Comparison of ENCODE assay signal across 8 cellular contexts in the genomic region with DNA sequence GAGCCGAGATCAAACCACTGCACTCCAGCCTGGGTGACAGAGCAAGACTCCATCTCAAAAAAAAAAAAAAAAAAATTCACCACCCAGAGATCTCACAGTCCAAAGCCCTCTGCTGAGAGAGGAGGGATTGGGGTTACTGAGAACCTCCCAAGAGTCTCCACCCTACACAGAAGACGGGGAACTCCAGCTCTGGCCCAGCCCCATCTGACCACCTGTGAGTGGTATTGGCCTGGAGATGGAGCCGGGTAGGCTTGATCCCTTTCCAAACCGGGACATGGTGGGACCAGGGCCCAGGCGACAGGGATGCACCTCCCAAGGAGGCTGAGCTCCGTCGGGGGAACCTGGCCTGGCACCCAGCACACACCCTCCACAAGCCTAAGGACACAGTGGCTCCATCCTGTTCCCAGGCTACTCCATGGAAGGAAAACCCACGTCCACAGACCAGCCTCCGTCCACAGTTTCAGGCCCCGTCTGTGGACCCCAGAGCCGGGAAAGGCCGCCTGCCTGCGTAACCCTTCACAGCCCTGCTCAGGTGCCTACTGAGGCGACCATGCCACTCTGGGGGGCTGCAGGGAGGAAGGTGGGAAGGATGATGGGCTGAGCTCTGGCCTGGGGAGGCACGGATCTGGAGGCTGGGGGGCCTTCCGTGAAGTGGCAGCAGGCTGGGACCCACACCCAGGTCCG. TPM values are rescaled to one million over a fixed set of nuclear protein-coding genes. Genes with fewer than 3 reads are reported as not detected.
DNase-seq lines count a peak whose midpoint lies in the region; ATAC-seq and TF ChIP-seq lines count a peak whose summit lies in the region.

No MANE protein-coding gene starts in this region.

- H3K4me3 Mint-ChIP-seq in activated CD8-positive, alpha-beta memory T cell treated with anti-CD3 and anti-CD28 coated beads, Interleukin-2, amount 10 ng/mL, durations not matched to agents 7 days and 5 days = peak overlapping the region; percentile 94
- H3K4me3 Mint-ChIP-seq in activated naive CD8-positive, alpha-beta T cell treated with anti-CD3 and anti-CD28 coated beads for 36 hours = peak overlapping the region; percentile 95

- intact Hi-C loops in left lung (cut with DNase I) = no loop called here

- H3K27me3 ChIP-seq in left lung (no peaks in the 10 kb centered on the region), thymus (ENCODE audit: control insufficient read depth, insufficient read depth) (no peaks in the 10 kb centered on the region)

- H3K4me1 ChIP-seq in left lung (peaks cover 49 to 74% of the 10 kb centered on the region in 2 donors), thymus (ENCODE audit: control insufficient read depth, insufficient read depth, low read length) (peaks cover 9% of the 10 kb centered on the region)

- H3K9me3 Mint-ChIP-seq in activated CD8-positive, alpha-beta memory T cell treated with anti-CD3 and anti-CD28 coated beads, Interleukin-2, amount 10 ng/mL, durations not matched to agents 7 days and 5 days (ENCODE audit: low read depth) = no peaks in the 10 kb centered on the region
- H3K9me3 Mint-ChIP-seq in activated naive CD8-positive, alpha-beta T cell treated with anti-CD3 and anti-CD28 coated beads for 36 hours = no peaks in the 10 kb centered on the region

- no peak overlapping the region for H3K27ac ChIP-seq in left lung
- H3K27ac ChIP-seq in thymus (ENCODE audit: low read depth) = no peak overlapping the region

- peak overlapping the region; percentile 54 for H3K27ac Mint-ChIP-seq in activated CD8-positive, alpha-beta memory T cell treated with anti-CD3 and anti-CD28 coated beads, Interleukin-2, amount 10 ng/mL, durations not matched to agents 7 days and 5 days
- peak overlapping the region; percentile 42 for H3K27ac Mint-ChIP-seq in activated naive CD8-positive, alpha-beta T cell treated with anti-CD3 and anti-CD28 coated beads for 36 hours

- DNase-seq in activated CD8-positive, alpha-beta memory T cell treated with anti-CD3 and anti-CD28 coated beads, Interleukin-2, amount 10 ng/mL, durations not matched to agents 7 days and 5 days = no peak
- no peak for DNase-seq in activated CD8-positive, alpha-beta memory T cell treated with anti-CD3 and anti-CD28 coated beads for 24 hours
- DNase-seq in activated naive CD8-positive, alpha-beta T cell treated with anti-CD3 and anti-CD28 coated beads for 36 hours = no peak
- DNase-seq in left lung = peak in 1 of 2 donors; percentile 67
- DNase-seq in GM10248 (ENCODE audit: extremely low spot score) = no peak

- H3K9me3 ChIP-seq in left lung (no peaks in the 10 kb centered on the region), thymus (ENCODE audit: control insufficient read depth) (no peaks in the 10 kb centered on the region)

- 86% methylated on average over 17 of the region's 17 CpGs for WGBS in thymus

- H3K4me1 Mint-ChIP-seq in activated CD8-positive, alpha-beta memory T cell treated with anti-CD3 and anti-CD28 coated beads, Interleukin-2, amount 10 ng/mL, durations not matched to agents 7 days and 5 days = peaks cover 48% of the 10 kb centered on the region
- H3K4me1 Mint-ChIP-seq in activated naive CD8-positive, alpha-beta T cell treated with anti-CD3 and anti-CD28 coated beads for 36 hours = peaks cover 32% of the 10 kb centered on the region

- H3K36me3 Mint-ChIP-seq in activated CD8-positive, alpha-beta memory T cell treated with anti-CD3 and anti-CD28 coated beads, Interleukin-2, amount 10 ng/mL, durations not matched to agents 7 days and 5 days = peaks cover 8% of the 10 kb centered on the region
- H3K36me3 Mint-ChIP-seq in activated naive CD8-positive, alpha-beta T cell treated with anti-CD3 and anti-CD28 coated beads for 36 hours = peaks cover 11% of the 10 kb centered on the region

- POLR2A ChIA-PET in GM10248 (lab: Yijun Ruan, JAX) = interaction anchor here (0.6 to 1.0 kb wide), 3 partner anchors 9 to 125 kb away, joined by 3 to 4 read pairs (median 4); no protein-coding TSS in a partner anchor

- peak overlapping the region; percentile 71 to 91 for H3K4me3 ChIP-seq in left lung
- peak overlapping the region; percentile 87 for H3K4me3 ChIP-seq in thymus (ENCODE audit: low read length)

- CTCF ChIA-PET in activated CD8-positive, alpha-beta memory T cell treated with anti-CD3 and anti-CD28 coated beads, Interleukin-2, amount 10 ng/mL, durations not matched to agents 7 days and 5 days (lab: Charles Lee) = interaction anchor here (0.7 to 1.7 kb wide), 8 partner anchors 8 to 225 kb away, joined by 3 to 5 read pairs (median 4); a partner anchor contains a TSS
- CTCF ChIA-PET in GM10248 (lab: Yijun Ruan, JAX) = interaction anchor here (0.9 to 2.4 kb wide), 3 partner anchors 13 to 225 kb away, joined by 4 to 7 read pairs (median 5); no protein-coding TSS in a partner anchor

- ATAC-seq in activated CD8-positive, alpha-beta memory T cell treated with anti-CD3 and anti-CD28 coated beads, Interleukin-2, amount 10 ng/mL, durations not matched to agents 7 days and 5 days = no peak
- ATAC-seq in left lung (no peak), HG02571 (IDR thresholded peaks at IDR 0.05; ENCODE audit: unreplicated experiment) (no peak), GM18909 (IDR thresholded peaks at IDR 0.05; ENCODE audit: poor library complexity, unreplicated experiment) (no peak)

- H3K27me3 Mint-ChIP-seq in activated CD8-positive, alpha-beta memory T cell treated with anti-CD3 and anti-CD28 coated beads, Interleukin-2, amount 10 ng/mL, durations not matched to agents 7 days and 5 days = no peaks in the 10 kb centered on the region
- H3K27me3 Mint-ChIP-seq in activated naive CD8-positive, alpha-beta T cell treated with anti-CD3 and anti-CD28 coated beads for 36 hours = peaks cover 6% of the 10 kb centered on the region

- TF ChIP-seq CTCF in left lung (IDR thresholded peaks at IDR 0.05) (no peak), GM10248 (IDR thresholded peaks at IDR 0.05; ENCODE audit: control extremely low read depth, extremely low read depth, low read depth, missing control alignments) (no peak)

- H3K36me3 ChIP-seq in left lung (peaks cover 0 to 26% of the 10 kb centered on the region in 2 donors), thymus (ENCODE audit: control insufficient read depth, insufficient read depth) (peaks cover 30% of the 10 kb centered on the region)

RNA-seq across cellular contexts. Expression of a gene that starts 1.8 kb away (rescaled TPM):
- total RNA-seq in activated CD8-positive, alpha-beta memory T cell treated with anti-CD3 and anti-CD28 coated beads, Interleukin-2, amount 10 ng/mL, durations not matched to agents 7 days and 5 days = 100 to 1,000 TPM; 172 to 212 TPM
- 100 to 1,000 TPM; 136 to 138 TPM for total RNA-seq in activated naive CD8-positive, alpha-beta T cell treated with anti-CD3 and anti-CD28 coated beads for 36 hours
- 100 to 1,000 TPM; 135 to 154 TPM for total RNA-seq in left lung
- 359 TPM for polyA plus RNA-seq in thymus

RNA-seq across cellular contexts. Expression of a gene that starts 2.2 kb away (rescaled TPM):
- not detected for total RNA-seq in activated CD8-positive, alpha-beta memory T cell treated with anti-CD3 and anti-CD28 coated beads, Interleukin-2, amount 10 ng/mL, durations not matched to agents 7 days and 5 days
- not detected for total RNA-seq in activated naive CD8-positive, alpha-beta T cell treated with anti-CD3 and anti-CD28 coated beads for 36 hours
- total RNA-seq in left lung = not detected
- polyA plus RNA-seq in thymus = not detected

RNA-seq across cellular contexts. Expression of a gene that starts 7.3 kb away (rescaled TPM):
- total RNA-seq in activated CD8-positive, alpha-beta memory T cell treated with anti-CD3 and anti-CD28 coated beads, Interleukin-2, amount 10 ng/mL, durations not matched to agents 7 days and 5 days = 100 to 1,000 TPM; 295 to 296 TPM
- 10 to 100 TPM; 76.0 to 80.5 TPM for total RNA-seq in activated naive CD8-positive, alpha-beta T cell treated with anti-CD3 and anti-CD28 coated beads for 36 hours
- 100 to 1,000 TPM; 250 to 259 TPM for total RNA-seq in left lung
- polyA plus RNA-seq in thymus = 127 TPM

RNA-seq across cellular contexts. Expression of a gene that starts 18.9 kb away (rescaled TPM):
- not detected for total RNA-seq in activated CD8-positive, alpha-beta memory T cell treated with anti-CD3 and anti-CD28 coated beads, Interleukin-2, amount 10 ng/mL, durations not matched to agents 7 days and 5 days
- total RNA-seq in activated naive CD8-positive, alpha-beta T cell treated with anti-CD3 and anti-CD28 coated beads for 36 hours = not detected
- total RNA-seq in left lung = 1 to 10 TPM in 1 of 2 donors, not detected in 1; 2.7 TPM
- 0.09 TPM for polyA plus RNA-seq in thymus

RNA-seq across cellular contexts. Expression of a gene that starts 20.8 kb away (rescaled TPM):
- total RNA-seq in activated CD8-positive, alpha-beta memory T cell treated with anti-CD3 and anti-CD28 coated beads, Interleukin-2, amount 10 ng/mL, durations not matched to agents 7 days and 5 days = 10 to 100 TPM; 62.7 to 72.9 TPM
- total RNA-seq in activated naive CD8-positive, alpha-beta T cell treated with anti-CD3 and anti-CD28 coated beads for 36 hours = 10 to 100 TPM in 1 of 2 experiments, 1 to 10 TPM in 1; 9.8 to 11.2 TPM
- 10 to 100 TPM; 49.6 to 52.2 TPM for total RNA-seq in left lung
- 315 TPM for polyA plus RNA-seq in thymus
